In genomic region chr10:102121739-102122372, GRCh38 we compare ENCODE assay signal across 8 cellular contexts. TPM values are rescaled to one million over a fixed set of nuclear protein-coding genes. Genes with fewer than 3 reads are reported as not detected.
A peak's percentile ranks its signal among the peaks of the same experiment; 100 is the strongest.
DNase-seq lines count a peak whose midpoint lies in the region; ATAC-seq lines count a peak whose summit lies in the region.
"Had no signal": no experiment of that assay in that cellular context is flagged by ENCODE, and none has a peak within 500 bp of the region (broad histone marks: within the 10 kb centered on the region; RNA-seq: fewer than 3 reads in every experiment).

No MANE protein-coding gene starts in this region.

- H3K36me3 ChIP-seq in HUES64 (ENCODE audit: insufficient read depth, low read length) (no peaks in the 10 kb centered on the region), adipocyte (ENCODE audit: control insufficient read depth, insufficient read depth, low read length, severe bottlenecking) (no peaks in the 10 kb centered on the region), iPS-15b (ENCODE audit: control insufficient read depth, insufficient read depth, low read length) (no peaks in the 10 kb centered on the region)

- no peaks in the 10 kb centered on the region for H3K36me3 Mint-ChIP-seq in stimulated activated memory B cell treated with anti-CD40 and anti-IgM and Interleukin-4, amounts not matched to agents 10 μg/mL and 1 μg/mL and 100 μg/mL, for 72 hours

- peaks cover 39% of the 10 kb centered on the region for H3K4me1 Mint-ChIP-seq in stimulated activated memory B cell treated with anti-CD40 and anti-IgM and Interleukin-4, amounts not matched to agents 10 μg/mL and 1 μg/mL and 100 μg/mL, for 72 hours

- H3K27me3 Mint-ChIP-seq in stimulated activated memory B cell treated with anti-CD40 and anti-IgM and Interleukin-4, amounts not matched to agents 10 μg/mL and 1 μg/mL and 100 μg/mL, for 72 hours, result no peaks in the 10 kb centered on the region

- peaks cover 38% of the 10 kb centered on the region for H3K4me1 ChIP-seq in HUES64 (ENCODE audit: insufficient read depth, low read length)
- H3K4me1 ChIP-seq in adipocyte (ENCODE audit: control insufficient read depth, insufficient read depth, low read length), result peaks cover 37% of the 10 kb centered on the region
- peaks cover 32% of the 10 kb centered on the region for H3K4me1 ChIP-seq in iPS-15b (ENCODE audit: control insufficient read depth, insufficient read depth, low read length)

- H3K9me3 ChIP-seq in HUES64 (ENCODE audit: insufficient read depth, low read depth, low read length) (no peaks in the 10 kb centered on the region), adipocyte (ENCODE audit: control insufficient read depth, low read length) (no peaks in the 10 kb centered on the region), iPS-15b (ENCODE audit: control insufficient read depth, insufficient read depth, low read length) (no peaks in the 10 kb centered on the region)

- H3K4me3 ChIP-seq in HUES64 (ENCODE audit: low read length), result peak overlapping the region; percentile 84
- peak overlapping the region; percentile 91 for H3K4me3 ChIP-seq in adipocyte (ENCODE audit: low read length)
- peak overlapping the region; percentile 82 for H3K4me3 ChIP-seq in iPS-15b (ENCODE audit: low read depth, low read length)

- no peaks in the 10 kb centered on the region for H3K27me3 ChIP-seq in HUES64 (ENCODE audit: insufficient read depth, low read length)
- no peaks in the 10 kb centered on the region for H3K27me3 ChIP-seq in adipocyte (replicated peaks; ENCODE audit: control insufficient read depth, insufficient read depth, low read length)
- no peaks in the 10 kb centered on the region for H3K27me3 ChIP-seq in iPS-15b (ENCODE audit: control insufficient read depth, insufficient read depth, low read length)

- no peaks in the 10 kb centered on the region for H3K9me3 Mint-ChIP-seq in stimulated activated memory B cell treated with anti-CD40 and anti-IgM and Interleukin-4, amounts not matched to agents 10 μg/mL and 1 μg/mL and 100 μg/mL, for 72 hours

- WGBS in HUES64, result 32% methylated on average over 4 of the region's 6 CpGs

- peak overlapping the region; percentile 80 for H3K9ac ChIP-seq in HUES64 (ENCODE audit: low read depth, low read length)
- H3K9ac ChIP-seq in adipocyte (ENCODE audit: low read length), result peak overlapping the region; percentile 98
- peak overlapping the region; percentile 9 for H3K9ac ChIP-seq in iPS-15b (ENCODE audit: low read depth, low read length)

- H3K4me3 Mint-ChIP-seq in stimulated activated memory B cell treated with anti-CD40 and anti-IgM and Interleukin-4, amounts not matched to agents 10 μg/mL and 1 μg/mL and 100 μg/mL, for 72 hours, result peak overlapping the region; percentile 96

- H3K27ac ChIP-seq in HUES64 (ENCODE audit: low read depth, low read length), result peak overlapping the region; percentile 96
- H3K27ac ChIP-seq: epithelial cell of prostate had no signal

- DNase-seq in adipocyte (ENCODE audit: low read depth), result peak; percentile 42
- DNase-seq in NCI-H1436 treated with DMSO at 0.1 percent for 48 hours (lab: John Stamatoyannopoulos, UW), result no peak

- no peak for ATAC-seq in stimulated activated memory B cell treated with anti-CD40 and anti-IgM and Interleukin-4, amounts not matched to agents 10 μg/mL and 1 μg/mL and 100 μg/mL, for 72 hours
- no peak for ATAC-seq in HG03521 (IDR thresholded peaks at IDR 0.05; ENCODE audit: unreplicated experiment)
- ATAC-seq in GM19324 (IDR thresholded peaks at IDR 0.05; ENCODE audit: low FRiP score, unreplicated experiment), result no peak

- H3K27ac Mint-ChIP-seq in stimulated activated memory B cell treated with anti-CD40 and anti-IgM and Interleukin-4, amounts not matched to agents 10 μg/mL and 1 μg/mL and 100 μg/mL, for 72 hours, result peak overlapping the region; percentile 81

RNA-seq across cellular contexts. Expression of gene LDB1, which starts 1.7 kb away (rescaled TPM):
- polyA plus RNA-seq in HUES64 (2013, experiment 1 of 2), result 63.6 TPM
- 69.2 TPM for polyA plus RNA-seq in HUES64 (2013, experiment 2 of 2)

RNA-seq across cellular contexts. Expression of gene PPRC1, which starts 11.0 kb away (rescaled TPM):
- polyA plus RNA-seq in HUES64 (2013, experiment 1 of 2), result 50.2 TPM
- polyA plus RNA-seq in HUES64 (2013, experiment 2 of 2), result 43.7 TPM

RNA-seq across cellular contexts. Expression of gene NOLC1, which starts 30.3 kb away (rescaled TPM):
- polyA plus RNA-seq in HUES64 (2013, experiment 1 of 2), result 144 TPM
- polyA plus RNA-seq in HUES64 (2013, experiment 2 of 2), result 134 TPM

RNA-seq across cellular contexts. Expression of gene HPS6, which starts 56.7 kb away (rescaled TPM):
- 7.5 TPM for polyA plus RNA-seq in HUES64 (2013, experiment 1 of 2)
- 9.8 TPM for polyA plus RNA-seq in HUES64 (2013, experiment 2 of 2)

Comparison
In these comparisons a context has a peak if more than half of its experiments do, and no peak if none do; other contexts are left out.
1. H3K9ac ChIP-seq: peak in every context shown above with its lines; median percentile 98 in adipocyte; 80 in HUES64; 9 in iPS-15b.